ENCODE assay signal across 24 cellular contexts in the genomic region with DNA sequence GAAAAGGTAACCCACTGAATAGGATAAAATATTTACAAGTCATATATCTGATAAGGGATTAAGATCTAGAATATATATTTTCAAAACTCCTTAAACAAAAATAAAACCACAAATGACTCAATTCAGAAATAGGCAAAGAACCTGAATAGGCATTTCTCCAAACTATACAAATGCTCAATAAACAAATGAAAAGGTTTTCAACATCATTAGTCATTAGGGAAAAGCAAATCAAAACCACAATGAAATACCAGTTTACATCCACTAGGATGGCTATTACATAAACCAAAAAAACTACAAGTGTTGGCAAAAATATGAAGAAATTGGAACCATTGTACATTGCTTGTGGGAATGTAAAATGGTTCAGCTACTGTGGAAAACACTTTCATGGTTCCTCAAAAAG.
DNase-seq lines count a peak whose midpoint lies in the region; ATAC-seq, FAIRE-seq and TF ChIP-seq lines count a peak whose summit lies in the region.
"Had no signal": no experiment of that assay in that cellular context is flagged by ENCODE, and none has a peak within 500 bp of the region (broad histone marks: within the 10 kb centered on the region; RNA-seq: fewer than 3 reads in every experiment).

No MANE protein-coding gene starts in this region.

- H3K79me2 ChIP-seq in PC-3 (ENCODE audit: low read length) = no peaks in the 10 kb centered on the region
- H3K79me2 ChIP-seq: parathyroid adenoma had no signal

- DNase-seq in EL (peak; percentile 43), PC-3 (peak; percentile 86), epithelial cell of prostate (ENCODE audit: low read depth, low spot score) (no peak), left lung (no peak), GM19239 (ENCODE audit: insufficient read length, low spot score) (no peak), amygdala (lab: John Stamatoyannopoulos, UW) (no peak)
- DNase-seq: activated naive CD4-positive, alpha-beta T cell treated with anti-CD3 and anti-CD28 coated beads, Interleukin-2, amount 50 U/mL, for 16 hours; activated T-cell treated with anti-CD3 and anti-CD28 coated beads, Interleukin-2, amount 50 U/mL, for 72 hours; body of pancreas; CD8-positive, alpha-beta T cell; cortex of kidney; DND-41; left colon; NCI-H1417 treated with DMSO at 0.1 percent for 48 hours; NCI-H2107; NCI-H526; right lobe of liver had no signal

- H3K27me3 ChIP-seq in PC-3 (ENCODE audit: low read length) = no peaks in the 10 kb centered on the region
- H3K27me3 ChIP-seq in left lung = no peaks in the 10 kb centered on the region
- H3K27me3 ChIP-seq: body of pancreas, right lobe of liver had no signal

- H3K4me3 ChIP-seq in PC-3 (ENCODE audit: low read length) = no peak overlapping the region
- H3K4me3 ChIP-seq in left lung = no peak overlapping the region
- H3K4me3 ChIP-seq: body of pancreas, HAP-1, right lobe of liver, thoracic aorta had no signal

- no peaks in the 10 kb centered on the region for H3K9me2 ChIP-seq in PC-3 (replicated peaks; ENCODE audit: low read length)

- ATAC-seq in PC-3 (peak; percentile 82), left lung (peak; percentile 18), HG02623 (IDR thresholded peaks at IDR 0.05; ENCODE audit: unreplicated experiment) (no peak)
- ATAC-seq: activated CD4-positive, CD25-positive, alpha-beta regulatory T cell treated with anti-CD3 and anti-CD28 coated beads, Interleukin-2, amount 50 U/mL, for 24 hours; activated T-cell treated with anti-CD3 and anti-CD28 coated beads, Interleukin-2, amount 50 U/mL, for 72 hours; body of pancreas; CD8-positive, alpha-beta T cell; left colon; right lobe of liver; stimulated activated effector memory CD8-positive, alpha-beta T cell treated with anti-CD3 and anti-CD28 coated beads, Interleukin-12 subunit alpha, Interleukin-12 subunit beta, amount 100 ng/mL, for 72 hours had no signal

- POLR2A ChIA-PET in PC-3 (lab: Charles Lee; ENCODE audit: unreplicated experiment) = no interaction called here

- no peak for FAIRE-seq in GM19239 (lab: Jason Lieb, UNC)
- FAIRE-seq: endometrium had no signal

- intact Hi-C loops in PC-3 (cut with micrococcal nuclease) = loop anchor here (1.0 to 10.0 kb wide), 2 partner anchors 39 to 107 kb away; no protein-coding TSS in a partner anchor
- intact Hi-C loops in left lung (cut with DNase I) = no loop called here

- no peak overlapping the region for H3K9ac ChIP-seq in PC-3 (ENCODE audit: low read length)
- H3K9ac ChIP-seq: parathyroid adenoma had no signal

- no peak overlapping the region for H2AFZ ChIP-seq in PC-3 (ENCODE audit: low read length)
- H2AFZ ChIP-seq: parathyroid adenoma had no signal

- H3K36me3 ChIP-seq in PC-3 (ENCODE audit: low read depth, low read length) (no peaks in the 10 kb centered on the region), left lung (no peaks in the 10 kb centered on the region)
- H3K36me3 ChIP-seq: HAP-1, right lobe of liver, thoracic aorta had no signal

- H3K9me3 ChIP-seq in PC-3 (ENCODE audit: low read length) = no peaks in the 10 kb centered on the region
- no peaks in the 10 kb centered on the region for H3K9me3 ChIP-seq in left lung
- H3K9me3 ChIP-seq: body of pancreas, HAP-1, right lobe of liver, thoracic aorta had no signal

- H4K20me1 ChIP-seq in PC-3 (ENCODE audit: low read length) = no peaks in the 10 kb centered on the region

- H3F3A ChIP-seq in PC-3 (ENCODE audit: low read length, unreplicated experiment) = no peaks in the 10 kb centered on the region

- CTCF ChIA-PET in PC-3 (lab: Charles Lee) = interaction anchor here (0.7 kb wide), 1 partner anchor 50 kb away, joined by 4 read pairs; no protein-coding TSS in a partner anchor

- no TSS peak for BruUV-seq in PC-3 (replicated peaks; lab: Mats Ljungman, UMichigan)

- H3K4me1 ChIP-seq in PC-3 (ENCODE audit: insufficient read depth, low read length) (peaks cover 39% of the 10 kb centered on the region), left lung (peaks cover 0 to 8% of the 10 kb centered on the region in 2 donors)
- H3K4me1 ChIP-seq: HAP-1, parathyroid adenoma, right lobe of liver had no signal

- H3K27ac ChIP-seq in PC-3 (ENCODE audit: low read length) (peak overlapping the region; percentile 54), epithelial cell of prostate (peak overlapping the region; percentile 47), left lung (no peak overlapping the region)
- H3K27ac ChIP-seq: body of pancreas, parathyroid adenoma, right lobe of liver, thoracic aorta had no signal

- no peak for TF ChIP-seq CTCF in PC-3 (conservative IDR thresholded peaks at IDR 0.05; ENCODE audit: low read depth, low read length)
- no peak for TF ChIP-seq CTCF in left lung (IDR thresholded peaks at IDR 0.05)

- peak overlapping the region; percentile 49 for H3K4me2 ChIP-seq in PC-3 (ENCODE audit: low read length)

Comparison
In these comparisons a context has a peak if more than half of its experiments do, and no peak if none do; other contexts are left out.
1. DNase-seq: peak in EL (single experiment) and PC-3 (single experiment); none in epithelial cell of prostate (single experiment), left lung (0 of 2), GM19239 (single experiment) and amygdala (0 of 56).
2. H3K27ac ChIP-seq: peak in PC-3 (single experiment) and epithelial cell of prostate (single experiment); none in left lung (0 of 2).